Comparison of ENCODE assay signal across 8 cellular contexts in the genomic region with DNA sequence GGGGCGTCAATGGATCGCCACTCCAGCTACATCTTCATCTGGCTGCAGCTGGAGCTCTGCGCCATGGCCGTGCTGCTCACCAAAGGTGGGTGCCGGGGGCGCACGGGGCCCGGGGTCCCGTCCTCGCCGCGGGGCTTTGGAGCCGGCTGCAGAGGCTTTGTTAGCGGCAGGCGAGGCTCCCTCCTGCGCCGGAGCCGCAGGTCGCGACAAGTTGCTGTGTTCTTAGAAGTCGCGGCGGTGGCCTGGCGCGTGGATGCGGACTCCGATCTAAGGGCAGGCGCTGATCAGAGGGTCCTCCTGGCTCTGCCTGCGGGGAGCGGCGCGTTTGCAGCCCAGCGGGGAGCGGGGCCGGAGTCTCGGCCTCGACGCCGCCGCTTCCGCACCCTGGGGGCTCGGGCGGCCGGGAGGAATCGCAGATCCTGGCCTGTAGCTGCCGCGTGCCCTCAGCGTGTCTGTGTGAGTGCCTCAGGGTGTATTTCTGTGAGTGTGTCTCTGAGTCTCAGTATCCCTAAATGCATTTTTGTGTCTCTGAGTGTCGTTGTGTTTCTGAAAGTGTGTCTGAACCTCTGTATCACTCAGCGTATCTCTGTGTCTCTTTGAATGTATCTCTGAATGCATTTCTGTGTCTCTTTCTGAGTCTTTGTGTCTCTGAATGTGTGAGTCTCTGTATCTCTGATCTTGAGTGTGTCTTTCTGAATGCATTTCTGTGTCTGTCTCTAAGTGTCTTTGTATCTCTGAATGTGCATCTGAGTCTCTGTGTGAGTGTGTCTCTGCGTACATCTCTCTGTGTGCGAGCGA. TPM values are rescaled to one million over a fixed set of nuclear protein-coding genes. Genes with fewer than 3 reads are reported as not detected.
A peak's percentile ranks its signal among the peaks of the same experiment; 100 is the strongest.
DNase-seq lines count a peak whose midpoint lies in the region; ATAC-seq and TF ChIP-seq lines count a peak whose summit lies in the region.

No MANE protein-coding gene starts in this region.

- peaks cover 62% of the 10 kb centered on the region for H3K27me3 Mint-ChIP-seq in activated T-cell treated with anti-CD3 and anti-CD28 coated beads, Interleukin-2, amount 50 U/mL, for 72 hours (ENCODE audit: low read depth)

- H3K27ac ChIP-seq in neural cell (ENCODE audit: low read length): no peak overlapping the region

- TF ChIP-seq RAD21 in neural cell (conservative IDR thresholded peaks at IDR 0.05): no peak

- peak; percentile 2 for ATAC-seq in GM18505 (IDR thresholded peaks at IDR 0.05; ENCODE audit: unreplicated experiment)
- peak; percentile 3 to 8 for ATAC-seq in activated T-cell treated with anti-CD3 and anti-CD28 coated beads, Interleukin-2, amount 50 U/mL, for 72 hours (replicated peaks in 1 of 2)

- H3K9me3 ChIP-seq in neural cell (ENCODE audit: low read length): no peaks in the 10 kb centered on the region

- H4K20me1 ChIP-seq in neural cell (ENCODE audit: insufficient read depth): no peaks in the 10 kb centered on the region

- no peaks in the 10 kb centered on the region for H3K79me2 ChIP-seq in neural cell (replicated peaks; ENCODE audit: insufficient read depth, low read length)

- peak overlapping the region; percentile 68 to 70 for H3K4me3 Mint-ChIP-seq in activated T-cell treated with anti-CD3 and anti-CD28 coated beads, Interleukin-2, amount 50 U/mL, for 72 hours

- TF ChIP-seq CTCF in fibroblast of villous mesenchyme (IDR thresholded peaks at IDR 0.05; ENCODE audit: insufficient read depth, low read depth, low read length): no peak
- no peak for TF ChIP-seq CTCF in neural cell (IDR thresholded peaks at IDR 0.05; ENCODE audit: poor library complexity, severe bottlenecking)
- TF ChIP-seq CTCF in GM20000 (IDR thresholded peaks at IDR 0.05; ENCODE audit: extremely low read depth, missing control alignments): no peak

- H3K9ac ChIP-seq in neural cell (ENCODE audit: low read length): peak overlapping the region; percentile 53

- H3K4me2 ChIP-seq in neural cell (ENCODE audit: low read length): peak overlapping the region; percentile 79

- no peaks in the 10 kb centered on the region for H3F3A ChIP-seq in neural cell (ENCODE audit: insufficient read depth, low read length, poor library complexity, severe bottlenecking)

- TF ChIP-seq EP300 in neural cell (conservative IDR thresholded peaks at IDR 0.05; ENCODE audit: poor library complexity, severe bottlenecking): no peak

- H3K9me2 ChIP-seq in neural cell (ENCODE audit: insufficient read depth, low read length): no peaks in the 10 kb centered on the region

- H2AFZ ChIP-seq in neural cell (ENCODE audit: low read depth, low read length): peak overlapping the region; percentile 9

- no peaks in the 10 kb centered on the region for H3K36me3 ChIP-seq in neural cell (ENCODE audit: insufficient read depth, low read length)

- H3K4me1 Mint-ChIP-seq in activated T-cell treated with anti-CD3 and anti-CD28 coated beads, Interleukin-2, amount 50 U/mL, for 72 hours (ENCODE audit: low read depth): peaks cover 31% of the 10 kb centered on the region

- H3K36me3 Mint-ChIP-seq in activated T-cell treated with anti-CD3 and anti-CD28 coated beads, Interleukin-2, amount 50 U/mL, for 72 hours (ENCODE audit: insufficient read depth in 2 of 2): peaks cover 0 to 4% of the 10 kb centered on the region in 2 donors

- no peak for TF ChIP-seq POLR2A in GM18505 (IDR thresholded peaks at IDR 0.05; ENCODE audit: borderline replicate concordance, extremely low read depth, insufficient read depth, insufficient read length)

- peaks cover 94% of the 10 kb centered on the region for H3K27me3 ChIP-seq in neural cell (ENCODE audit: insufficient read depth, low read depth, low read length)

- H3K4me3 ChIP-seq in fibroblast of villous mesenchyme (ENCODE audit: low read depth, low read length) (peak overlapping the region; percentile 76), neural cell (ENCODE audit: low read length) (peak overlapping the region; percentile 79)

- in situ Hi-C loops in KBM-7 (cut with MboI; ENCODE audit: low pct_unique_long_range_greater_than_20kb, low sequenced_read_pairs): no loop called here

- H3K27ac Mint-ChIP-seq in activated T-cell treated with anti-CD3 and anti-CD28 coated beads, Interleukin-2, amount 50 U/mL, for 72 hours: no peak overlapping the region

- DNase-seq in KBM-7: peak; percentile 41
- DNase-seq in activated T-cell treated with anti-CD3 and anti-CD28 coated beads, Interleukin-2, amount 50 U/mL, for 72 hours: peak; percentile 30 to 35
- no peak for DNase-seq in fibroblast of villous mesenchyme (ENCODE audit: low read depth)
- DNase-seq in GM20000 (ENCODE audit: low spot score): no peak
- DNase-seq in NCI-H2107 (lab: John Stamatoyannopoulos, UW): no peak
- DNase-seq in NCI-H1048 (lab: John Stamatoyannopoulos, UW): no peak

- no peaks in the 10 kb centered on the region for H3K9me3 Mint-ChIP-seq in activated T-cell treated with anti-CD3 and anti-CD28 coated beads, Interleukin-2, amount 50 U/mL, for 72 hours

TF ChIP-seq in neural cell, 6 proteins besides CTCF, POLR2A, EP300 and RAD21:
- TF ChIP-seq, protein P1, sequence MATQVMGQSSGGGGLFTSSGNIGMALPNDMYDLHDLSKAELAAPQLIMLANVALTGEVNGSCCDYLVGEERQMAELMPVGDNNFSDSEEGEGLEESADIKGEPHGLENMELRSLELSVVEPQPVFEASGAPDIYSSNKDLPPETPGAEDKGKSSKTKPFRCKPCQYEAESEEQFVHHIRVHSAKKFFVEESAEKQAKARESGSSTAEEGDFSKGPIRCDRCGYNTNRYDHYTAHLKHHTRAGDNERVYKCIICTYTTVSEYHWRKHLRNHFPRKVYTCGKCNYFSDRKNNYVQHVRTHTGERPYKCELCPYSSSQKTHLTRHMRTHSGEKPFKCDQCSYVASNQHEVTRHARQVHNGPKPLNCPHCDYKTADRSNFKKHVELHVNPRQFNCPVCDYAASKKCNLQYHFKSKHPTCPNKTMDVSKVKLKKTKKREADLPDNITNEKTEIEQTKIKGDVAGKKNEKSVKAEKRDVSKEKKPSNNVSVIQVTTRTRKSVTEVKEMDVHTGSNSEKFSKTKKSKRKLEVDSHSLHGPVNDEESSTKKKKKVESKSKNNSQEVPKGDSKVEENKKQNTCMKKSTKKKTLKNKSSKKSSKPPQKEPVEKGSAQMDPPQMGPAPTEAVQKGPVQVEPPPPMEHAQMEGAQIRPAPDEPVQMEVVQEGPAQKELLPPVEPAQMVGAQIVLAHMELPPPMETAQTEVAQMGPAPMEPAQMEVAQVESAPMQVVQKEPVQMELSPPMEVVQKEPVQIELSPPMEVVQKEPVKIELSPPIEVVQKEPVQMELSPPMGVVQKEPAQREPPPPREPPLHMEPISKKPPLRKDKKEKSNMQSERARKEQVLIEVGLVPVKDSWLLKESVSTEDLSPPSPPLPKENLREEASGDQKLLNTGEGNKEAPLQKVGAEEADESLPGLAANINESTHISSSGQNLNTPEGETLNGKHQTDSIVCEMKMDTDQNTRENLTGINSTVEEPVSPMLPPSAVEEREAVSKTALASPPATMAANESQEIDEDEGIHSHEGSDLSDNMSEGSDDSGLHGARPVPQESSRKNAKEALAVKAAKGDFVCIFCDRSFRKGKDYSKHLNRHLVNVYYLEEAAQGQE (IDR thresholded peaks at IDR 0.05; ENCODE audit: borderline replicate concordance): no peak
- TF ChIP-seq POLR2AphosphoS5 (IDR thresholded peaks at IDR 0.05) (no peak), MXI1 (conservative IDR thresholded peaks at IDR 0.05; ENCODE audit: poor library complexity, severe bottlenecking) (no peak), SMC3 (conservative IDR thresholded peaks at IDR 0.05; ENCODE audit: poor library complexity) (no peak), EZH2 (IDR thresholded peaks at IDR 0.05; ENCODE audit: borderline replicate concordance, insufficient read depth, low read length, poor library complexity, severe bottlenecking) (no peak), TAF1 (IDR thresholded peaks at IDR 0.05; ENCODE audit: low read depth) (no peak)

RNA-seq across cellular contexts. Expression of a gene that starts 0.8 kb away (rescaled TPM):
- under 1 TPM; 0.17 to 0.32 TPM for total RNA-seq in activated T-cell treated with anti-CD3 and anti-CD28 coated beads, Interleukin-2, amount 50 U/mL, for 72 hours
- 25.9 and 62.8 TPM in 2 replicates for total RNA-seq in fibroblast of villous mesenchyme
- 0.54 and 1.6 TPM in 2 replicates for polyA plus RNA-seq in neural cell
- polyA minus RNA-seq in neural cell: 0.46 and 1.2 TPM in 2 replicates

Comparison
In these comparisons a context has a peak if more than half of its experiments do, and no peak if none do; other contexts are left out.
1. DNase-seq: peak in KBM-7 (single experiment) and activated T-cell treated with anti-CD3 and anti-CD28 coated beads, Interleukin-2, amount 50 U/mL, for 72 hours (2 of 2); none in fibroblast of villous mesenchyme (single experiment), GM20000 (single experiment), NCI-H2107 (single experiment) and NCI-H1048 (single experiment).
2. RNA of a gene that starts 0.8 kb away (total RNA-seq): 25.9 to 62.8 TPM in fibroblast of villous mesenchyme; 0.17 to 0.32 TPM in activated T-cell treated with anti-CD3 and anti-CD28 coated beads, Interleukin-2, amount 50 U/mL, for 72 hours; every median in the first group is over 10 times any median in the second.